Comparison of ENCODE assay signal across 8 cellular contexts in the genomic region with DNA sequence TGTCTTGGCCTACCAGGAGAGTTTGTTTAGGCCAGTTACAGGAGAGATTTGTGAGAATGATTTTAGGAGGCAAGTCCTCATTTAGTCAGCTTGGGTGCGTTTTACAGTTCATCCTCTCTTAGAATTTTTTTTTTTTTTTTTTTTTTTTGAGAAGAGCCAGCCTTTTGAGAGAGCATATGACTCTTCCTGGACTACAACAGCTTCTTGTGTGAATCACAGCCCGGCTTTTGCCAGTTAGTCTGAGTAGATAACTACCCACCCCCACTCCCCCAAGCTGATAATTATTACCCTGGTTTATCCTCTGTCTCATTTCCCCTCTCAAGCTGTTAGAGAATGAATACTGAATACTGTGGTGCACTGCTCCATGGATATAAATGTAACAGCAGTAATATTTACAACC. TPM values are rescaled to one million over a fixed set of nuclear protein-coding genes. Genes with fewer than 3 reads are reported as not detected.
A peak's percentile ranks its signal among the peaks of the same experiment; 100 is the strongest.
DNase-seq lines count a peak whose midpoint lies in the region; ATAC-seq and TF ChIP-seq lines count a peak whose summit lies in the region.

No MANE protein-coding gene starts in this region.

- in situ Hi-C loops in Caki2 (cut with HindIII; ENCODE audit: low pct_unique_long_range_greater_than_20kb, low sequenced_read_pairs), result loop anchor here (25.0 kb wide), 1 partner anchor 96 kb away; no protein-coding TSS in a partner anchor

- no peak for TF ChIP-seq POLR2A in NB4 (IDR thresholded peaks at IDR 0.05; ENCODE audit: extremely low read depth, insufficient read length)

- peak overlapping the region; percentile 1 for H3K4me3 ChIP-seq in NB4 (ENCODE audit: low read depth, low read length)

- H3K27ac ChIP-seq in angular gyrus (ENCODE audit: low read depth, low read length), result peak overlapping the region; percentile 79

- DNase-seq in Caki2 (ENCODE audit: low read depth) (peak; percentile 96), NB4 (ENCODE audit: low read depth) (peak; percentile 46), kidney glomerular epithelial cell (lab: John Stamatoyannopoulos, UW) (peak; percentile 94), stromal cell of bone marrow (ENCODE audit: low read depth) (peak; percentile 91), cortex of kidney (lab: John Stamatoyannopoulos, UW) (no peak), putamen (ENCODE audit: low spot score) (no peak)

- ATAC-seq in GM21447 (IDR thresholded peaks at IDR 0.05; ENCODE audit: unreplicated experiment), result no peak

- no peak for TF ChIP-seq CTCF in NB4 (IDR thresholded peaks at IDR 0.05; ENCODE audit: low read depth, low read length)

RNA-seq across cellular contexts. Expression of gene CHD2, which starts 7.8 kb away (rescaled TPM):
- total RNA-seq in Caki2 (2014; rRNA removed; shearing (Covaris generic); ENCODE audit: low replicate concordance), result 26.6 and 83.0 TPM in 2 replicates

Comparison
In these comparisons a context has a peak if more than half of its experiments do, and no peak if none do; other contexts are left out.
1. DNase-seq: peak in Caki2 (single experiment), NB4 (single experiment), kidney glomerular epithelial cell (single experiment) and stromal cell of bone marrow (single experiment); none in cortex of kidney (single experiment) and putamen (single experiment).